8 cellular contexts compared by ENCODE assay signal in the genomic region with DNA sequence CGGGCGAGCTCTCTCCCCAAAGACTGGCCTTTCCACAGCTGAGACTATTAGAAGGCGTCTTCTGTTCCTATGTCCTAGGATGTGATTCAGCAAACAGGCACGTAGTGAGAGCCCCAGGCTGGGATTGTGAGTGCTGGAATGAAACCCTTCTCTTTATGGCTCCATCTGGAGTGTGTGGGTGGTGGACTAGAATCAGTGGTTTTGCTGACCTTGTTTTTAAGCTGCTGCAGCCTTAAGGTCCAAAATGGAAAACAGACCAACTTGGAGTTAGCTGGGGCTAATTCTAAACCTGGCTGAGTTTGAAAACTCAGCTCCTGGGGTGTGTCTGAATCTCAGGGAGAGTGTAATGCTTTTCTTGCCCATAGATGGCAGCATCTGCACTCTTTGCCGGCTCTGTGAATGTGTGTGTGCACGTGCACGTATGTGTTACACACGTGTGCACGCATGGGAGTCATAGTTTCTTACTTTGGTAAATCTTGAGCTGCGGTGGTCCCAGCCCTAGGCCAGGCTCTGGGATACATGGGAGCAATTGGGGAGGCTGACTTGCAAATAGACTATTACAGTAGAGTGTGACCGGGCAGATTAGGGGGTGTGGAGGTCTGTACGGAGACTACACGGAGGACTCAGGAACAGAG. TPM values are rescaled to one million over a fixed set of nuclear protein-coding genes. Genes with fewer than 3 reads are reported as not detected.
DNase-seq lines count a peak whose midpoint lies in the region; ATAC-seq and TF ChIP-seq lines count a peak whose summit lies in the region.

No MANE protein-coding gene starts in this region.

- WGBS in liver = 38% methylated on average over 13 of the region's 13 CpGs

- no peaks in the 10 kb centered on the region for H3K36me3 ChIP-seq in liver (ENCODE audit: control insufficient read depth in 4 of 4, insufficient read depth in 3 of 4, low read depth in 1 of 4, low read length in 3 of 4)

- TF ChIP-seq RAD21 in liver (IDR thresholded peaks at IDR 0.05) = peak; percentile 86 to 89

- peaks cover 4 to 13% (median 5%) of the 10 kb centered on the region in 4 donors for H3K4me1 ChIP-seq in liver (ENCODE audit: control insufficient read depth in 4 of 4, insufficient read depth in 4 of 4, low read length in 3 of 4)

- peak; percentile 27 for DNase-seq in activated naive CD4-positive, alpha-beta T cell treated with Interleukin-2 at 50 U/mL for 16 hours
- DNase-seq in activated naive CD4-positive, alpha-beta T cell (lab: John Stamatoyannopoulos, UW) = no peak
- DNase-seq in HuH-7 (ENCODE audit: low spot score) = peak; percentile 66
- DNase-seq in T-cell = peak in 14 of 34 experiments; percentile 10 to 21 (median 16)
- DNase-seq in dedifferentiated amniotic fluid mesenchymal stem cell (ENCODE audit: extremely low spot score) = peak; percentile 99
- DNase-seq in stimulated activated CD4-positive, alpha-beta T cell treated with anti-CD3 and anti-CD28 coated beads, Interleukin-4, amount 100 ng/mL, for 48 hours (ENCODE audit: low read depth in 2 of 2) = peak; percentile 28 to 34
- DNase-seq in mesenteric fat pad (ENCODE audit: low spot score) = no peak

- peaks cover 2% of the 10 kb centered on the region for H3K36me3 Mint-ChIP-seq in T-cell

- POLR2A ChIA-PET in T-cell (lab: Charles Lee) = no interaction called here

- peaks cover 5 to 6% (median 5%) of the 10 kb centered on the region in 3 donors for H3K4me1 Mint-ChIP-seq in T-cell

- H3K27me3 ChIP-seq in liver (ENCODE audit: control insufficient read depth in 4 of 4, insufficient read depth in 4 of 4, low read length in 3 of 4) = no peaks in the 10 kb centered on the region

- ATAC-seq in T-cell (replicated peaks in 1 of 4) = peak; percentile 65 to 77 (median 68)

- H3K27me3 Mint-ChIP-seq in T-cell = no peaks in the 10 kb centered on the region

- H3K9me3 Mint-ChIP-seq in T-cell = no peaks in the 10 kb centered on the region

- H3K27ac Mint-ChIP-seq in T-cell = no peak overlapping the region

- H3K4me3 Mint-ChIP-seq in T-cell = no peak overlapping the region

- CTCF ChIA-PET in T-cell (lab: Charles Lee) = interaction anchor here (0.6 to 1.2 kb wide), 5 partner anchors 19 to 126 kb away, joined by 3 read pairs; no protein-coding TSS in a partner anchor

- no peaks in the 10 kb centered on the region for H3K9me3 ChIP-seq in liver (ENCODE audit: control insufficient read depth in 4 of 4, low read length in 3 of 4)

- no peak overlapping the region for H3K4me3 ChIP-seq in liver (ENCODE audit: low read depth in 1 of 3, low read length in 3 of 3)

- H3K27ac ChIP-seq in liver (ENCODE audit: low read depth in 1 of 2, low read length in 2 of 2) = no peak overlapping the region

- TF ChIP-seq CTCF in liver (IDR thresholded peaks at IDR 0.05; ENCODE audit: low read depth, low read length, missing input control) = peak; percentile 86

- H3K9ac ChIP-seq in liver (ENCODE audit: low read depth in 1 of 2, low read length in 2 of 2) = no peak overlapping the region

TF ChIP-seq in liver, 16 proteins besides CTCF, POLR2A, EP300 and RAD21:
- TF ChIP-seq, protein P1, sequence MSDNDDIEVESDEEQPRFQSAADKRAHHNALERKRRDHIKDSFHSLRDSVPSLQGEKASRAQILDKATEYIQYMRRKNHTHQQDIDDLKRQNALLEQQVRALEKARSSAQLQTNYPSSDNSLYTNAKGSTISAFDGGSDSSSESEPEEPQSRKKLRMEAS (IDR thresholded peaks at IDR 0.05) = peak; percentile 41
- no peak for TF ChIP-seq JUND (IDR thresholded peaks at IDR 0.05)

RNA-seq across cellular contexts. Expression of a gene that starts 10.7 kb away (rescaled TPM):
- total RNA-seq in T-cell (1 to 10 TPM; 6.3 to 8.8 (median 8.4) TPM), liver (100 to 1,000 TPM in 1 of 2 donors, 10 to 100 TPM in 1; 63.2 to 402 TPM), mesenteric fat pad (843 TPM)
- 10 to 100 TPM; 18.8 to 40.0 TPM for polyA plus RNA-seq in liver

Comparison
In these comparisons a context has a peak if more than half of its experiments do, and no peak if none do; other contexts are left out.
1. DNase-seq: peak in activated naive CD4-positive, alpha-beta T cell treated with Interleukin-2 at 50 U/mL for 16 hours (single experiment), HuH-7 (single experiment), dedifferentiated amniotic fluid mesenchymal stem cell (single experiment) and stimulated activated CD4-positive, alpha-beta T cell treated with anti-CD3 and anti-CD28 coated beads, Interleukin-4, amount 100 ng/mL, for 48 hours (2 of 2); none in activated naive CD4-positive, alpha-beta T cell (0 of 4) and mesenteric fat pad (single experiment).
2. RNA of a gene that starts 10.7 kb away (total RNA-seq): 843 TPM in mesenteric fat pad (single experiment) and 63.2 to 402 TPM in liver; 6.3 to 8.8 TPM in T-cell; every median in the first group is over 4 times any median in the second.